ENCODE assay signal across 10 cellular contexts in genomic region chr4:48698029-48698901, GRCh38.
A peak's percentile ranks its signal among the peaks of the same experiment; 100 is the strongest.
DNase-seq lines count a peak whose midpoint lies in the region; ATAC-seq, FAIRE-seq and TF ChIP-seq lines count a peak whose summit lies in the region.
"Had no signal": no experiment of that assay in that cellular context is flagged by ENCODE, and none has a peak within 500 bp of the region (broad histone marks: within the 10 kb centered on the region; RNA-seq: fewer than 3 reads in every experiment).

No MANE protein-coding gene starts in this region.

- peak overlapping the region; percentile 93 for H3K4me2 ChIP-seq in keratinocyte (ENCODE audit: control insufficient read depth, extremely low read depth, insufficient read depth, low read depth, low read length)

- H3K79me2 ChIP-seq in keratinocyte (ENCODE audit: control insufficient read depth, insufficient read depth, low read length) = peaks cover 47% of the 10 kb centered on the region

- H3K4me1 Mint-ChIP-seq in type B pancreatic cell (ENCODE audit: unreplicated experiment) = peaks cover 21% of the 10 kb centered on the region

- peak overlapping the region; percentile 34 for H2AFZ ChIP-seq in keratinocyte (ENCODE audit: control insufficient read depth, low read length)

- H3K4me3 ChIP-seq in keratinocyte (ENCODE audit: control insufficient read depth in 2 of 3, extremely low read depth in 1 of 3, insufficient read depth in 2 of 3, low read depth in 1 of 3, low read length in 3 of 3) = peak overlapping the region in 2 of 3 experiments; percentile 49 to 57
- H3K4me3 ChIP-seq: thoracic aorta had no signal

- H3K4me3 Mint-ChIP-seq in type B pancreatic cell = peak overlapping the region; percentile 3

- DNase-seq in DMS 273 (lab: John Stamatoyannopoulos, UW; ENCODE audit: unreplicated experiment) (peak; percentile 20), DMS 273 treated with DMSO at 0.1 percent for 48 hours (lab: John Stamatoyannopoulos, UW) (no peak), amniotic epithelial cell (ENCODE audit: low read depth) (peak; percentile 97), keratinocyte (ENCODE audit: low read depth, low spot score) (peak; percentile 82), type B pancreatic cell (ENCODE audit: extremely low spot score, unreplicated experiment) (no peak), iPS-NIHi11 (ENCODE audit: low spot score) (no peak)

- peaks cover 40% of the 10 kb centered on the region for H3K4me1 ChIP-seq in keratinocyte (ENCODE audit: control insufficient read depth, extremely low read depth, insufficient read depth, low read length)

- no peaks in the 10 kb centered on the region for H3K36me3 Mint-ChIP-seq in type B pancreatic cell

- ATAC-seq in GM21515 (IDR thresholded peaks at IDR 0.05; ENCODE audit: unreplicated experiment) (no peak), GM21576 (IDR thresholded peaks at IDR 0.05; ENCODE audit: unreplicated experiment) (no peak)

- no peaks in the 10 kb centered on the region for H3K36me3 ChIP-seq in keratinocyte (ENCODE audit: control insufficient read depth in 2 of 2, extremely low read depth in 1 of 2, insufficient read depth in 2 of 2, low read length in 2 of 2)
- H3K36me3 ChIP-seq: thoracic aorta had no signal

- no peaks in the 10 kb centered on the region for H4K20me1 ChIP-seq in keratinocyte (ENCODE audit: control insufficient read depth, extremely low read depth, insufficient read depth, low read length)

- no peaks in the 10 kb centered on the region for H3K9me3 Mint-ChIP-seq in type B pancreatic cell

- no peaks in the 10 kb centered on the region for H3K27me3 Mint-ChIP-seq in type B pancreatic cell

- no peak for TF ChIP-seq CTCF in keratinocyte (optimal IDR thresholded peaks at IDR 0.05 in 1 of 3, IDR thresholded peaks at IDR 0.05 in 1 of 3, conservative IDR thresholded peaks at IDR 0.05 in 1 of 3; ENCODE audit: extremely low read depth in 1 of 3, insufficient read depth in 2 of 3, low read length in 3 of 3)
- TF ChIP-seq CTCF in type B pancreatic cell (conservative IDR thresholded peaks at IDR 0.05) = no peak

- peak overlapping the region; percentile 99 for H3K27ac ChIP-seq in keratinocyte (ENCODE audit: control insufficient read depth, insufficient read depth, low read length)
- H3K27ac ChIP-seq: 22Rv1, thoracic aorta had no signal

- peak; percentile 91 for FAIRE-seq in keratinocyte (lab: Jason Lieb, UNC)

- no peaks in the 10 kb centered on the region for H3K9me3 ChIP-seq in keratinocyte (ENCODE audit: control insufficient read depth, low read depth, low read length)
- H3K9me3 ChIP-seq: thoracic aorta had no signal

- H3K27ac Mint-ChIP-seq in type B pancreatic cell = peak overlapping the region; percentile 67

- dilution Hi-C loops in keratinocyte (cut with MboI; ENCODE audit: extremely low pct_ligation_motif_present, low sequenced_read_pairs) = no loop called here

- H3K9me1 ChIP-seq in keratinocyte (ENCODE audit: control insufficient read depth, extremely low read depth, insufficient read depth, low read length) = no peaks in the 10 kb centered on the region

- no peaks in the 10 kb centered on the region for H3K27me3 ChIP-seq in keratinocyte (ENCODE audit: control insufficient read depth, extremely low read depth, insufficient read depth, low read length)

- H3K9ac ChIP-seq in keratinocyte (ENCODE audit: control insufficient read depth, extremely low read depth, insufficient read depth, low read length) = peak overlapping the region; percentile 87

Comparison
In these comparisons a context has a peak if more than half of its experiments do, and no peak if none do; other contexts are left out.
1. DNase-seq: peak in DMS 273 (single experiment), amniotic epithelial cell (single experiment) and keratinocyte (single experiment); none in DMS 273 treated with DMSO at 0.1 percent for 48 hours (single experiment), type B pancreatic cell (single experiment) and iPS-NIHi11 (single experiment).